In the genomic region with DNA sequence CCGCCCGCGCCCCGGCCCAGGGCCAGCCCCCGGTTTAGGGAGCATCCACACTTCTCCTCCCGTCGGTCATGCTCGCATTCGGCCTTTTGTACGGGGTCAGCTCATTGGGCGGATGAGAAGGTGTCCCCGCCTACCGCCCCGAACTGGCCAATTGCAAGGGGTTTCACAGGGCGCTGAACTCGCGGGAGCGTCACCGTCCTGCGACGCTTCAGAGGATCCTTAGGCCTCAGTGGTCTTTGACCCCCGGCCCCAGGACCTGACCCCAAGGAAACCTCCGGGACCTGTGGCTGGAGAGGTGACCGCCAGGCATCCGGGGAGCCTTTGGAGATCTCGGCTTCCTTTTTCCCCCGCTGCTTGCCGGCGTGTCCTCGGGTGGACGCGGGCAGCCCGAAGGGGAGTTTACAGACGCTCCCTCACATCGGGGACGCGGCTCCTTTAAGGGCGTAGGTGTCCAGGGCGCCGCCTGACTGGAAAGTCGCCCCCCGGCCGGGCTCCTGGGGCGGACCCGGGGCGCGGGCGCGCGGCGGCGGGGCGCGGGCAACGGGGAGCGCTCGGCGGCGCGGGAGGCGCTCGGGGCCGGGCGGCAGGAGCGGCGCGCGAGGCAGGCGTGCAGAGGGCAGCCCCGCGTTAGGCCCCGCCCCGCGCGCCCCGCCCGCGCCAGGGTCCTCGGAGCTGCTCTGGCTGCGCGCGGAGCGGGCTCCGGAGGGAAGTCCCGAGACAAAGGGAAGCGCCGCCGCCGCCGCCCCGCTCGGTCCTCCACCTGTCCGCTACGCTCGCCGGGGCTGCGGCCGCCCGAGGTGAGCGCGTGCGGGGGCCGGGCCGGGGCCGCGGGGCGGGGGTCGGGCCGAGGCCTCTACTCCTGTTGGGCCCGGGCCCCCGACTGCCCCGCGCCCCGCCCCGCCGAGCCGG, we compare ENCODE assay signal across 9 cellular contexts. TPM values are rescaled to one million over a fixed set of nuclear protein-coding genes. Genes with fewer than 3 reads are reported as not detected.
A peak's percentile ranks its signal among the peaks of the same experiment; 100 is the strongest.
DNase-seq lines count a peak whose midpoint lies in the region; ATAC-seq, FAIRE-seq and TF ChIP-seq lines count a peak whose summit lies in the region.
"Had no signal": no experiment of that assay in that cellular context is flagged by ENCODE, and none has a peak within 500 bp of the region (broad histone marks: within the 10 kb centered on the region; RNA-seq: fewer than 3 reads in every experiment).

A gene (plus strand): TSS at position 660 of the 909 bp plus-strand sequence. CDS start 4,395 bp downstream, outside the sequence.

- peaks cover 10 to 29% of the 10 kb centered on the region in 2 donors for H3K4me1 ChIP-seq in kidney (ENCODE audit: control insufficient read depth in 1 of 2, insufficient read depth in 1 of 2, low read depth in 1 of 2, low read length in 2 of 2)

- TF ChIP-seq POLR2A in GM19193 (IDR thresholded peaks at IDR 0.05; ENCODE audit: extremely low read depth, insufficient read depth, insufficient read length) = peak; percentile 72

- no peak for TF ChIP-seq CTCF in kidney (IDR thresholded peaks at IDR 0.05; ENCODE audit: borderline replicate concordance, extremely low read depth, insufficient read depth)

- peak; percentile 55 for ATAC-seq in HG03432 (IDR thresholded peaks at IDR 0.05; ENCODE audit: unreplicated experiment)

- H3K9me3 ChIP-seq in kidney (ENCODE audit: control insufficient read depth in 1 of 2, low read length in 2 of 2) = no peaks in the 10 kb centered on the region

- intact Hi-C loops in kidney (cut with DNase I) = no loop called here

- H3K27ac ChIP-seq in kidney (ENCODE audit: low read depth in 2 of 2, low read length in 2 of 2) = peak within 1 kb of the TSS; percentile 99 to 100

- H3K36me3 ChIP-seq in kidney (ENCODE audit: control insufficient read depth in 1 of 2, insufficient read depth in 2 of 2, low read length in 2 of 2) = no peaks in the 10 kb centered on the region

- no peak for FAIRE-seq in kidney (lab: Jason Lieb, UNC)
- FAIRE-seq: colon had no signal

- H3K4me3 ChIP-seq in kidney (ENCODE audit: low read length in 2 of 2) = peak within 1 kb of the TSS; percentile 72 to 79

- peak within 1 kb of the TSS; percentile 96 to 99 for H3K9ac ChIP-seq in kidney (ENCODE audit: low read length in 2 of 2)

- DNase-seq in AML-193 (lab: John Stamatoyannopoulos, UW) = peak; percentile 92 to 93
- peak; percentile 71 for DNase-seq in NCI-H510A treated with DMSO at 0.1 percent for 48 hours (lab: John Stamatoyannopoulos, UW)
- DNase-seq in activated CD4-positive, alpha-beta T cell treated with anti-CD3 and anti-CD28 coated beads for 24 hours (ENCODE audit: low read depth in 2 of 2) = peak; percentile 95 to 98
- peak; percentile 96 for DNase-seq in cerebellum (ENCODE audit: low spot score)
- DNase-seq in kidney = peak; percentile 99
- peak; percentile 95 to 97 for DNase-seq in stimulated activated CD4-positive, alpha-beta T cell treated with anti-CD3 and anti-CD28 coated beads, Interleukin-15, amount 100 ng/mL, for 1 hour (ENCODE audit: low read depth in 1 of 2, low spot score in 1 of 2)

RNA-seq across cellular contexts. Expression of the gene that starts here (rescaled TPM):
- 62.0 TPM for total RNA-seq in cerebellum
- 97.1 TPM for total RNA-seq in kidney
- polyA plus RNA-seq in kidney (ENCODE audit: insufficient read depth, low read depth, low replicate concordance) = 62.2 TPM

Comparison
In these comparisons a context has a peak if more than half of its experiments do, and no peak if none do; other contexts are left out.
1. Peak in every context shown above with its lines: DNase-seq, ATAC-seq, H3K4me3 ChIP-seq and H3K27ac ChIP-seq.